ENCODE assay signal across 1 cellular context in the genomic region with DNA sequence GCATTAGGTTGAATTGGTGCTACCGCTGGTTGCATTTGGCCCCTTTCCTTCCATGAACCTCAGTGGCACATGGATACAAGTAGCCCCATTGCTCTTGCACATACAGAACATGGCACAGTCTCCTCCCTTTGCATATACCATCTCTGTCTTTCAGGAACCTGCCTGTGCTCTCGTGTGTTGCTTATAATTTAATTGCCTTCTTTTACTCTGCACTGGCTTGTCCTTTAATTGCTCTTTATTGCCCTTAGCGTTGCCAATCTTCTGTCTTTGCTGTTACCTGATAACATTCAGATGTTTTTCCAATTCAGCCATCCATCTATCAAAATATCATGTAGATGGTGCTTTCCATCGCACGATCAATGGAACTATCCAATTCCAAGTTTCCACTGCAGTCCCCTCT.
TF ChIP-seq lines count a peak whose summit lies in the region.

No MANE protein-coding gene starts in this region.

TF ChIP-seq in HEK293, 187 proteins besides CTCF, POLR2A, EP300 and RAD21 (continued from another document):
- TF ChIP-seq, protein P1, sequence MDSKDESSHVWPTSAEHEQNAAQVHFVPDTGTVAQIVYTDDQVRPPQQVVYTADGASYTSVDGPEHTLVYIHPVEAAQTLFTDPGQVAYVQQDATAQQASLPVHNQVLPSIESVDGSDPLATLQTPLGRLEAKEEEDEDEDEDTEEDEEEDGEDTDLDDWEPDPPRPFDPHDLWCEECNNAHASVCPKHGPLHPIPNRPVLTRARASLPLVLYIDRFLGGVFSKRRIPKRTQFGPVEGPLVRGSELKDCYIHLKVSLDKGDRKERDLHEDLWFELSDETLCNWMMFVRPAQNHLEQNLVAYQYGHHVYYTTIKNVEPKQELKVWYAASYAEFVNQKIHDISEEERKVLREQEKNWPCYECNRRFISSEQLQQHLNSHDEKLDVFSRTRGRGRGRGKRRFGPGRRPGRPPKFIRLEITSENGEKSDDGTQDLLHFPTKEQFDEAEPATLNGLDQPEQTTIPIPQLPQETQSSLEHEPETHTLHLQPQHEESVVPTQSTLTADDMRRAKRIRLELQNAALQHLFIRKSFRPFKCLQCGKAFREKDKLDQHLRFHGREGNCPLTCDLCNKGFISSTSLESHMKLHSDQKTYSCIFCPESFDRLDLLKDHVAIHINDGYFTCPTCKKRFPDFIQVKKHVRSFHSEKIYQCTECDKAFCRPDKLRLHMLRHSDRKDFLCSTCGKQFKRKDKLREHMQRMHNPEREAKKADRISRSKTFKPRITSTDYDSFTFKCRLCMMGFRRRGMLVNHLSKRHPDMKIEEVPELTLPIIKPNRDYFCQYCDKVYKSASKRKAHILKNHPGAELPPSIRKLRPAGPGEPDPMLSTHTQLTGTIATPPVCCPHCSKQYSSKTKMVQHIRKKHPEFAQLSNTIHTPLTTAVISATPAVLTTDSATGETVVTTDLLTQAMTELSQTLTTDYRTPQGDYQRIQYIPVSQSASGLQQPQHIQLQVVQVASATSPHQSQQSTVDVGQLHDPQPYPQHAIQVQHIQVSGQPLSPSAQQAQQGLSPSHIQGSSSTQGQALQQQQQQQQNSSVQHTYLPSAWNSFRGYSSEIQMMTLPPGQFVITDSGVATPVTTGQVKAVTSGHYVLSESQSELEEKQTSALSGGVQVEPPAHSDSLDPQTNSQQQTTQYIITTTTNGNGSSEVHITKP (tag by site-specific recombination; IDR thresholded peaks at IDR 0.05), result peak; percentile 74
